31 cellular contexts compared by ENCODE assay signal in the genomic region with DNA sequence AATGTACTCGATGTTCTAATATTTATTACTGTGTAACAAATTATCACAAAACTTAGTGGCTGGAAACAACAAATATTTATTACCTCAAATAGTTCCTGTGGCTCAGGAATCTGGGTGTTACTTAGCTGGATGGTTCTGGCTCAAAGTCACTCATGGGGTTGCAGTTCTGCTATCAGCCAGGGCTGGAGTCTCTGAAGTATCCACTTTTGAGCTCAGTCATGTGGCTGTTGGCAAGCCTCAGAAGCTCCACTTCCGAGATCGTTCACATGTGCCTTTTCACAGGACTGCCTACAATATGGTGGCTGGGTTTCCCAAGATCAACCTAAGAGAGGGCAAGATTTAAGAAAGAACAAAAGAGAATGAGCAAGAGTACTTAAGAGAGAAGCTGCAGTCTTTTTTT.
"Had no signal": no experiment of that assay in that cellular context is flagged by ENCODE, and none has a peak within 500 bp of the region (broad histone marks: within the 10 kb centered on the region; RNA-seq: fewer than 3 reads in every experiment).

No MANE protein-coding gene starts in this region.

- H3K4me3 ChIP-seq: Peyer's patch, SK-N-MC had no signal

- H3K27me3 ChIP-seq: Peyer's patch had no signal

- ATAC-seq: activated CD4-positive, alpha-beta T cell treated with anti-CD3 and anti-CD28 coated beads for 36 hours; activated CD8-positive, alpha-beta T cell treated with anti-CD3 and anti-CD28 coated beads, Interleukin-2, amount 10 ng/mL, durations not matched to agents 7 days and 5 days; activated naive CD8-positive, alpha-beta T cell treated with anti-CD3 and anti-CD28 coated beads, Interleukin-2, amount 50 U/mL, for 24 hours; PC-3 had no signal

- H3K36me3 ChIP-seq: Peyer's patch, WERI-Rb-1 had no signal

- H3K27ac ChIP-seq: Peyer's patch, SK-N-MC, WERI-Rb-1 had no signal

- H3K27ac Mint-ChIP-seq: activated CD4-positive, alpha-beta T cell treated with anti-CD3 and anti-CD28 coated beads for 36 hours; activated CD4-positive, alpha-beta T cell treated with anti-CD3 and anti-CD28 coated beads, Interleukin-2, amount 10 ng/mL, durations not matched to agents 7 days and 5 days; activated CD8-positive, alpha-beta T cell treated with anti-CD3 and anti-CD28 coated beads, Interleukin-2, amount 10 ng/mL, durations not matched to agents 7 days and 5 days; activated naive CD8-positive, alpha-beta T cell; activated naive CD8-positive, alpha-beta T cell treated with anti-CD3 and anti-CD28 coated beads, Interleukin-2, amount 50 U/mL, for 24 hours; activated T-cell treated with anti-CD3 and anti-CD28 coated beads, Interleukin-2, amount 50 U/mL, for 24 hours; activated T-helper 2 cell treated with anti-CD3 and anti-CD28 coated beads, Interferon-gamma antibody, Interleukin-2, Interleukin-4, amounts not matched to agents 10 μg/mL and 5 μg/mL and 100 μg/mL, durations not matched to agents 14 hours and 24 hours and 36 hours; brain had no signal

- DNase-seq: activated CD4-positive, alpha-beta T cell treated with anti-CD3 and anti-CD28 coated beads for 36 hours; activated CD4-positive, alpha-beta T cell treated with anti-CD3 and anti-CD28 coated beads, Interleukin-2, amount 10 ng/mL, durations not matched to agents 7 days and 5 days; activated CD4-positive, alpha-beta T cell treated with anti-CD3 and anti-CD28 coated beads, Interleukin-2, amount 50 U/mL, for 48 hours; activated CD8-positive, alpha-beta T cell treated with anti-CD3 and anti-CD28 coated beads, Interleukin-2, amount 10 ng/mL, durations not matched to agents 7 days and 5 days; activated gamma-delta T cell; activated naive CD4-positive, alpha-beta T cell treated with Interleukin-2 at 50 U/mL for 16 hours; activated naive CD8-positive, alpha-beta T cell treated with anti-CD3 and anti-CD28 coated beads, Interleukin-2, amount 50 U/mL, for 24 hours; activated T-cell treated with anti-CD3 and anti-CD28 coated beads, Interleukin-2, amount 50 U/mL, for 24 hours; anterior cingulate cortex; central memory CD4-positive, alpha-beta T cell; NCI-H1092 treated with DMSO at 0.1 percent for 48 hours; NCI-H1417; NCI-H146; NCI-H187; NCI-H2029 treated with DMSO at 0.1 percent for 48 hours; NCI-H2107; NCI-H226; NCI-H446 treated with DMSO at 0.1 percent for 48 hours; NCI-H524; NCI-H69; NCI-H82; PC-3; Peyer's patch; RPMI8226; SIG-M5; T1000; WERI-Rb-1 had no signal

- H3K4me1 Mint-ChIP-seq: activated CD4-positive, alpha-beta T cell treated with anti-CD3 and anti-CD28 coated beads for 36 hours; activated CD4-positive, alpha-beta T cell treated with anti-CD3 and anti-CD28 coated beads, Interleukin-2, amount 10 ng/mL, durations not matched to agents 7 days and 5 days; activated naive CD8-positive, alpha-beta T cell treated with anti-CD3 and anti-CD28 coated beads, Interleukin-2, amount 50 U/mL, for 24 hours; brain had no signal

- H3K9me3 Mint-ChIP-seq: activated CD4-positive, alpha-beta T cell treated with anti-CD3 and anti-CD28 coated beads, Interleukin-2, amount 10 ng/mL, durations not matched to agents 7 days and 5 days; activated naive CD8-positive, alpha-beta T cell treated with anti-CD3 and anti-CD28 coated beads, Interleukin-2, amount 50 U/mL, for 24 hours; activated T-cell treated with anti-CD3 and anti-CD28 coated beads, Interleukin-2, amount 50 U/mL, for 24 hours; activated T-helper 2 cell treated with anti-CD3 and anti-CD28 coated beads, Interferon-gamma antibody, Interleukin-2, Interleukin-4, amounts not matched to agents 10 μg/mL and 5 μg/mL and 100 μg/mL, durations not matched to agents 14 hours and 24 hours and 36 hours; brain had no signal

- H3K9me3 ChIP-seq: Peyer's patch had no signal

- H3K4me3 Mint-ChIP-seq: activated CD4-positive, alpha-beta T cell treated with anti-CD3 and anti-CD28 coated beads for 36 hours; activated CD4-positive, alpha-beta T cell treated with anti-CD3 and anti-CD28 coated beads, Interleukin-2, amount 10 ng/mL, durations not matched to agents 7 days and 5 days; activated CD8-positive, alpha-beta T cell treated with anti-CD3 and anti-CD28 coated beads, Interleukin-2, amount 10 ng/mL, durations not matched to agents 7 days and 5 days; activated naive CD8-positive, alpha-beta T cell; activated naive CD8-positive, alpha-beta T cell treated with anti-CD3 and anti-CD28 coated beads, Interleukin-2, amount 50 U/mL, for 24 hours; activated T-cell treated with anti-CD3 and anti-CD28 coated beads, Interleukin-2, amount 50 U/mL, for 24 hours; brain had no signal

- H3K36me3 Mint-ChIP-seq: activated naive CD8-positive, alpha-beta T cell; brain had no signal

- H3K4me1 ChIP-seq: Peyer's patch had no signal
